In genomic region chr3:197791120-197792018, GRCh38 we compare ENCODE assay signal across 8 cellular contexts. TPM values are rescaled to one million over a fixed set of nuclear protein-coding genes. Genes with fewer than 3 reads are reported as not detected.
DNase-seq lines count a peak whose midpoint lies in the region; ATAC-seq and TF ChIP-seq lines count a peak whose summit lies in the region.

Gene LRCH3 (plus strand): TSS chr3:197791254. CDS start chr3:197791279, 25 bp downstream.

- H3K27ac Mint-ChIP-seq in immature natural killer cell, result peak within 1 kb of the TSS; percentile 97 to 100 (median 98)

- peak within 1 kb of the TSS; percentile 93 to 98 (median 96) for H3K4me3 Mint-ChIP-seq in immature natural killer cell

- ATAC-seq in GM18867 (IDR thresholded peaks at IDR 0.05; ENCODE audit: unreplicated experiment), result peak; percentile 77
- peak; percentile 61 for ATAC-seq in HG03095 (IDR thresholded peaks at IDR 0.05; ENCODE audit: unreplicated experiment)

- DNase-seq in ACHN, result peak; percentile 72
- DNase-seq in NCI-H2227 (lab: John Stamatoyannopoulos, UW; ENCODE audit: unreplicated experiment), result peak; percentile 94
- DNase-seq in activated CD4-positive, CD25-positive, alpha-beta regulatory T cell (lab: John Stamatoyannopoulos, UW), result peak; percentile 66 to 70 (median 68)
- peak; percentile 76 to 86 for DNase-seq in cardiac fibroblast (ENCODE audit: low read depth in 2 of 2)
- peak; percentile 87 to 89 (median 89) for DNase-seq in immature natural killer cell
- peak; percentile 59 for DNase-seq in smooth muscle cell of the brain vasculature (ENCODE audit: low read depth, low spot score)

- H3K4me1 Mint-ChIP-seq in immature natural killer cell, result peaks cover 48 to 57% of the 10 kb centered on the region in 2 donors

- peaks cover 0 to 3% (median 0%) of the 10 kb centered on the region in 3 donors for H3K36me3 Mint-ChIP-seq in immature natural killer cell

- peak within 1 kb of the TSS; percentile 87 for H3K4me3 ChIP-seq in cardiac fibroblast (replicated peaks in 1 of 2; ENCODE audit: low read depth in 2 of 2, low read length in 2 of 2)

- no peaks in the 10 kb centered on the region for H3K9me3 Mint-ChIP-seq in immature natural killer cell

- in situ Hi-C loops in ACHN (cut with HindIII; ENCODE audit: low pct_ligation_motif_present, low pct_unique_long_range_greater_than_20kb, low sequenced_read_pairs), result no loop called here

- TF ChIP-seq CTCF in cardiac fibroblast (IDR thresholded peaks at IDR 0.05; ENCODE audit: low read depth, low read length), result no peak

- peaks cover 10 to 21% (median 11%) of the 10 kb centered on the region in 3 donors for H3K27me3 Mint-ChIP-seq in immature natural killer cell (ENCODE audit: low read depth in 3 of 3)

RNA-seq across cellular contexts. Expression of gene LRCH3, which starts in this region (rescaled TPM):
- polyA plus RNA-seq in immature natural killer cell, result 10 to 100 TPM in 1 of 3 donors, 1 to 10 TPM in 2; 4.5 to 26.3 (median 7.2) TPM

Comparison
In these comparisons a context has a peak if more than half of its experiments do, and no peak if none do; other contexts are left out.
1. Peak in every context shown above with its lines: DNase-seq, ATAC-seq and H3K4me3 ChIP-seq.